In the genomic region with DNA sequence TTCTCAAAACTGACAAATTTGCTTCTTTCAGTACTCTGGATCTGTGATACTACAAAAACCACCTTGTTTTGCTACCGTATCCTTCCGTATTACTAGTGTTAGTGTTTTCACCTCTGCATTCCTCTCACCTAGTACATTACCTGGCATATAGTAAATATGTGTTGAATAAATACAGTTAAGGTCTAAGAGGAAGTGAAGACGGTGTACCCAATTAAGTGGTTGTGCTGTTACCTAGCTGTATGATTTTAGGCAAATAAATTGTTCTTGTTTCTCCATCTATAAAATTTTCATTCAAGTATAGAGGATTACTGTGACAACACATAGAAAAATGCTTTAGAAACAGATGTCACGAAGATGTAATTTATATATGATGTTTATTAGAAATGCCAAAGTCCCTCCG, we compare ENCODE assay signal across 19 cellular contexts.
"Had no signal": no experiment of that assay in that cellular context is flagged by ENCODE, and none has a peak within 500 bp of the region (broad histone marks: within the 10 kb centered on the region; RNA-seq: fewer than 3 reads in every experiment).

No MANE protein-coding gene starts in this region.

- H3K9me3 Mint-ChIP-seq: memory B cell; natural killer cell; stimulated activated effector memory CD8-positive, alpha-beta T cell treated with anti-CD3 and anti-CD28 coated beads, Interleukin-12 subunit alpha, Interleukin-12 subunit beta, amount 100 ng/mL, for 72 hours had no signal

- H3K27ac ChIP-seq: dorsolateral prefrontal cortex, pancreas, right atrium auricular region, thoracic aorta, tibial nerve, uterus had no signal

- H3K27ac Mint-ChIP-seq: memory B cell; natural killer cell; progenitor cell of endocrine pancreas; stimulated activated effector memory CD8-positive, alpha-beta T cell treated with anti-CD3 and anti-CD28 coated beads, Interleukin-12 subunit alpha, Interleukin-12 subunit beta, amount 100 ng/mL, for 72 hours had no signal

- H3K27me3 Mint-ChIP-seq: memory B cell, progenitor cell of endocrine pancreas had no signal

- H3K9me3 ChIP-seq: pancreas, right atrium auricular region, thoracic aorta, tibial nerve, upper lobe of left lung, uterus had no signal

- DNase-seq: cortex of kidney; dorsolateral prefrontal cortex; effector CD4-positive, alpha-beta T cell; natural killer cell; pancreas; stimulated activated CD4-positive, alpha-beta T cell treated with anti-CD3 and anti-CD28 coated beads, Interleukin-2, amount 100 ng/mL, for 24 hours; stimulated activated CD4-positive, alpha-beta T cell treated with anti-CD3 and anti-CD28 coated beads, Interleukin-4, amount 100 ng/mL, for 24 hours; stimulated activated naive CD4-positive, alpha-beta T cell treated with Interleukin-2 at 50 U/mL for 16 hours; uterus had no signal

- H3K4me1 ChIP-seq: pancreas, right atrium auricular region, uterus had no signal

- ATAC-seq: left lobe of liver; natural killer cell; pancreas; sciatic nerve; stimulated activated effector memory CD8-positive, alpha-beta T cell treated with anti-CD3 and anti-CD28 coated beads, Interleukin-12 subunit alpha, Interleukin-12 subunit beta, amount 100 ng/mL, for 72 hours had no signal

- H3K27me3 ChIP-seq: dorsolateral prefrontal cortex, pancreas, right atrium auricular region, tibial nerve, upper lobe of left lung, uterus had no signal

- H3K4me3 ChIP-seq: dorsolateral prefrontal cortex, lung, pancreas, right atrium auricular region, thoracic aorta, tibial nerve, upper lobe of left lung, uterus had no signal

- H3K4me3 Mint-ChIP-seq: memory B cell; natural killer cell; stimulated activated effector memory CD8-positive, alpha-beta T cell treated with anti-CD3 and anti-CD28 coated beads, Interleukin-12 subunit alpha, Interleukin-12 subunit beta, amount 100 ng/mL, for 72 hours had no signal

- H3K36me3 Mint-ChIP-seq: natural killer cell had no signal

- H3K36me3 ChIP-seq: pancreas, right atrium auricular region, uterus had no signal
